ENCODE assay signal across 25 cellular contexts in genomic region chr5:163540711-163541110, GRCh38. TPM values are rescaled to one million over a fixed set of nuclear protein-coding genes. Genes with fewer than 3 reads are reported as not detected.
DNase-seq lines count a peak whose midpoint lies in the region; ATAC-seq, FAIRE-seq and TF ChIP-seq lines count a peak whose summit lies in the region.
"Had no signal": no experiment of that assay in that cellular context is flagged by ENCODE, and none has a peak within 500 bp of the region (broad histone marks: within the 10 kb centered on the region; RNA-seq: fewer than 3 reads in every experiment).

No MANE protein-coding gene starts in this region.

- H3K9me3 ChIP-seq in left lung (no peaks in the 10 kb centered on the region), small intestine (ENCODE audit: control insufficient read depth, low read depth) (no peaks in the 10 kb centered on the region), aorta (ENCODE audit: control insufficient read depth, low read length) (no peaks in the 10 kb centered on the region)
- H3K9me3 ChIP-seq: BLaER1, Caco-2 had no signal

- no peak for TF ChIP-seq CTCF in left lung (IDR thresholded peaks at IDR 0.05)

- CTCF ChIA-PET in T-cell (lab: Charles Lee): no interaction called here

- peaks cover 14 to 20% of the 10 kb centered on the region in 2 donors for H3K27me3 Mint-ChIP-seq in T-cell

- no peaks in the 10 kb centered on the region for H3K36me3 ChIP-seq in left lung
- H3K36me3 ChIP-seq in small intestine (ENCODE audit: control insufficient read depth in 2 of 2, insufficient read depth in 2 of 2, low read length in 2 of 2): no peaks in the 10 kb centered on the region
- H3K36me3 ChIP-seq in aorta (ENCODE audit: control insufficient read depth in 1 of 2, insufficient read depth in 2 of 2, low read length in 1 of 2): no peaks in the 10 kb centered on the region
- H3K36me3 ChIP-seq: BLaER1 had no signal

- POLR2A ChIA-PET in T-cell (lab: Charles Lee): no interaction called here

- H3K4me3 ChIP-seq in left lung (no peak overlapping the region), small intestine (ENCODE audit: low read depth in 1 of 2, low read length in 2 of 2) (no peak overlapping the region), aorta (ENCODE audit: low read length in 2 of 2) (no peak overlapping the region)
- H3K4me3 ChIP-seq: BLaER1, GM23248 had no signal

- H3K4me3 Mint-ChIP-seq in T-cell: no peak overlapping the region
- H3K4me3 Mint-ChIP-seq: B cell; CD4-positive, CD25-positive, alpha-beta regulatory T cell; CD8-positive, alpha-beta T cell had no signal

- H3K4me1 ChIP-seq in left lung (no peaks in the 10 kb centered on the region), small intestine (ENCODE audit: control insufficient read depth in 2 of 2, insufficient read depth in 1 of 2, low read depth in 1 of 2, low read length in 1 of 2) (no peaks in the 10 kb centered on the region), aorta (ENCODE audit: control insufficient read depth in 1 of 2, insufficient read depth in 2 of 2, low read length in 2 of 2) (no peaks in the 10 kb centered on the region)
- H3K4me1 ChIP-seq: Caco-2 had no signal

- H3K27ac ChIP-seq in left lung (no peak overlapping the region), small intestine (ENCODE audit: low read depth in 1 of 2, low read length in 1 of 2) (no peak overlapping the region), aorta (ENCODE audit: low read depth in 1 of 2, low read length in 2 of 2) (no peak overlapping the region)
- H3K27ac ChIP-seq: 22Rv1, BLaER1, C4-2B, GM23248 had no signal

- H3K36me3 Mint-ChIP-seq in T-cell: no peaks in the 10 kb centered on the region
- H3K36me3 Mint-ChIP-seq: CD4-positive, CD25-positive, alpha-beta regulatory T cell; CD8-positive, alpha-beta T cell had no signal

- DNase-seq in Caki2 (ENCODE audit: low read depth): peak; percentile 32
- DNase-seq in kidney glomerular epithelial cell (lab: John Stamatoyannopoulos, UW): peak; percentile 4
- no peak for DNase-seq in left lung
- peak; percentile 55 for DNase-seq in small intestine
- no peak for DNase-seq in aorta
- DNase-seq in T-cell: no peak
- DNase-seq in SW480 (ENCODE audit: low spot score): no peak
- DNase-seq: Caco-2; CD4-positive, CD25-positive, alpha-beta regulatory T cell; CD8-positive, alpha-beta T cell; DMS 273 treated with DMSO at 0.1 percent for 48 hours; DMS79 treated with DMSO at 0.1 percent for 48 hours; GF-D8; GM23248; H7; HCEC 1CT had no signal

- ATAC-seq in left lung (peak; percentile 41), aorta (ENCODE audit: low FRiP score) (no peak), T-cell (replicated peaks in 1 of 4) (no peak)
- ATAC-seq: CD8-positive, alpha-beta T cell had no signal

- no peaks in the 10 kb centered on the region for H3K27me3 ChIP-seq in left lung
- no peaks in the 10 kb centered on the region for H3K27me3 ChIP-seq in small intestine (ENCODE audit: control insufficient read depth in 2 of 2, insufficient read depth in 2 of 2, low read length in 2 of 2)
- H3K27me3 ChIP-seq in aorta (ENCODE audit: control insufficient read depth in 1 of 2, insufficient read depth in 2 of 2, low read length in 1 of 2): no peaks in the 10 kb centered on the region
- H3K27me3 ChIP-seq: BLaER1 had no signal

- no peak overlapping the region for H3K27ac Mint-ChIP-seq in T-cell
- H3K27ac Mint-ChIP-seq: B cell; CD4-positive, CD25-positive, alpha-beta regulatory T cell; CD8-positive, alpha-beta T cell had no signal

- WGBS in small intestine, 3 donors: 40 to 54% (median 44%) methylated on average over 1 of the region's 1 CpG
- 81 to 85% methylated on average over 1 of the region's 1 CpG for WGBS in aorta, 2 donors

- in situ Hi-C loops in Caki2 (cut with HindIII; ENCODE audit: low pct_unique_long_range_greater_than_20kb, low sequenced_read_pairs): no loop called here

- H3K4me1 Mint-ChIP-seq in T-cell: no peaks in the 10 kb centered on the region
- H3K4me1 Mint-ChIP-seq: CD4-positive, CD25-positive, alpha-beta regulatory T cell had no signal

- H3K9me3 Mint-ChIP-seq in T-cell: no peaks in the 10 kb centered on the region

- intact Hi-C loops in left lung (cut with DNase I): no loop called here
- intact Hi-C loops in aorta (cut with DNase I): no loop called here

- FAIRE-seq in small intestine (lab: Jason Lieb, UNC): no peak
- FAIRE-seq: A204.1, D721Med, GM12891, GM18507, H1 had no signal

RNA-seq across cellular contexts. Expression of gene MAT2B, which starts 35.3 kb away (rescaled TPM):
- 53.5 and 59.5 TPM in 2 replicates for total RNA-seq in Caki2 (2014; rRNA removed; shearing (Covaris generic); ENCODE audit: low replicate concordance)
- total RNA-seq in left lung: 10 to 100 TPM; 51.8 to 61.1 TPM
- polyA plus RNA-seq in small intestine: 10 to 100 TPM; 71.5 to 89.9 (median 76.2) TPM
- total RNA-seq in aorta: 10 to 100 TPM; 39.3 to 46.6 TPM
- polyA plus RNA-seq in aorta: 10 to 100 TPM; 40.9 to 62.4 TPM
- 100 to 1,000 TPM in 3 of 5 donors, 10 to 100 TPM in 2; 62.2 to 131 (median 115) TPM for total RNA-seq in T-cell

Comparison
In these comparisons a context has a peak if more than half of its experiments do, and no peak if none do; other contexts are left out.
1. DNase-seq: peak in Caki2 (single experiment), kidney glomerular epithelial cell (single experiment) and small intestine (single experiment); none in left lung (0 of 2), aorta (0 of 2), T-cell (0 of 34) and SW480 (single experiment).